In the genomic region with DNA sequence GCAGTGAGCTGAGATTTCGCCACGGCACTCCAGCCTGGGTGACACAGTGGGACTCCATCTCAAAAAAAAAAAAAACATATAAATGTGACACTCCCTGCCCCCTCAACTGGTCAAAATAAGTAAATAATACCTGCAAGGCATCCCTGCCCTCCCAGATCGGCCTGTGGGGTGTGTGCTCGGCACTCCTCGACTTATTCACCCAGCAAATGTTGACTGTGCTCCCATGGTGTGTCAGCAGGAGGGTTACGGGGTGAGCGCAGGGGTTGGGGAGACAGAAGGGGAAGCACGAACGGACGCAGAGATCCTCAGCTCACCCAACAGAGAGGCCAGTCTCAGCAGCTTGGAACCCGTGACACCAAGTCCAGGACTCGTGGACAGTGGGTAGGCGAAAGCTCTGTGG, we compare ENCODE assay signal across 1 cellular context.
TF ChIP-seq lines count a peak whose summit lies in the region.

No MANE protein-coding gene starts in this region.

TF ChIP-seq in GM23338, 12 proteins besides CTCF, POLR2A, EP300 and RAD21:
- TF ChIP-seq EZH2 (IDR thresholded peaks at IDR 0.05; ENCODE audit: low read depth, unreplicated experiment) (no peak), STAT1 (IDR thresholded peaks at IDR 0.05; ENCODE audit: unreplicated experiment) (no peak)
- TF ChIP-seq, protein P1, sequence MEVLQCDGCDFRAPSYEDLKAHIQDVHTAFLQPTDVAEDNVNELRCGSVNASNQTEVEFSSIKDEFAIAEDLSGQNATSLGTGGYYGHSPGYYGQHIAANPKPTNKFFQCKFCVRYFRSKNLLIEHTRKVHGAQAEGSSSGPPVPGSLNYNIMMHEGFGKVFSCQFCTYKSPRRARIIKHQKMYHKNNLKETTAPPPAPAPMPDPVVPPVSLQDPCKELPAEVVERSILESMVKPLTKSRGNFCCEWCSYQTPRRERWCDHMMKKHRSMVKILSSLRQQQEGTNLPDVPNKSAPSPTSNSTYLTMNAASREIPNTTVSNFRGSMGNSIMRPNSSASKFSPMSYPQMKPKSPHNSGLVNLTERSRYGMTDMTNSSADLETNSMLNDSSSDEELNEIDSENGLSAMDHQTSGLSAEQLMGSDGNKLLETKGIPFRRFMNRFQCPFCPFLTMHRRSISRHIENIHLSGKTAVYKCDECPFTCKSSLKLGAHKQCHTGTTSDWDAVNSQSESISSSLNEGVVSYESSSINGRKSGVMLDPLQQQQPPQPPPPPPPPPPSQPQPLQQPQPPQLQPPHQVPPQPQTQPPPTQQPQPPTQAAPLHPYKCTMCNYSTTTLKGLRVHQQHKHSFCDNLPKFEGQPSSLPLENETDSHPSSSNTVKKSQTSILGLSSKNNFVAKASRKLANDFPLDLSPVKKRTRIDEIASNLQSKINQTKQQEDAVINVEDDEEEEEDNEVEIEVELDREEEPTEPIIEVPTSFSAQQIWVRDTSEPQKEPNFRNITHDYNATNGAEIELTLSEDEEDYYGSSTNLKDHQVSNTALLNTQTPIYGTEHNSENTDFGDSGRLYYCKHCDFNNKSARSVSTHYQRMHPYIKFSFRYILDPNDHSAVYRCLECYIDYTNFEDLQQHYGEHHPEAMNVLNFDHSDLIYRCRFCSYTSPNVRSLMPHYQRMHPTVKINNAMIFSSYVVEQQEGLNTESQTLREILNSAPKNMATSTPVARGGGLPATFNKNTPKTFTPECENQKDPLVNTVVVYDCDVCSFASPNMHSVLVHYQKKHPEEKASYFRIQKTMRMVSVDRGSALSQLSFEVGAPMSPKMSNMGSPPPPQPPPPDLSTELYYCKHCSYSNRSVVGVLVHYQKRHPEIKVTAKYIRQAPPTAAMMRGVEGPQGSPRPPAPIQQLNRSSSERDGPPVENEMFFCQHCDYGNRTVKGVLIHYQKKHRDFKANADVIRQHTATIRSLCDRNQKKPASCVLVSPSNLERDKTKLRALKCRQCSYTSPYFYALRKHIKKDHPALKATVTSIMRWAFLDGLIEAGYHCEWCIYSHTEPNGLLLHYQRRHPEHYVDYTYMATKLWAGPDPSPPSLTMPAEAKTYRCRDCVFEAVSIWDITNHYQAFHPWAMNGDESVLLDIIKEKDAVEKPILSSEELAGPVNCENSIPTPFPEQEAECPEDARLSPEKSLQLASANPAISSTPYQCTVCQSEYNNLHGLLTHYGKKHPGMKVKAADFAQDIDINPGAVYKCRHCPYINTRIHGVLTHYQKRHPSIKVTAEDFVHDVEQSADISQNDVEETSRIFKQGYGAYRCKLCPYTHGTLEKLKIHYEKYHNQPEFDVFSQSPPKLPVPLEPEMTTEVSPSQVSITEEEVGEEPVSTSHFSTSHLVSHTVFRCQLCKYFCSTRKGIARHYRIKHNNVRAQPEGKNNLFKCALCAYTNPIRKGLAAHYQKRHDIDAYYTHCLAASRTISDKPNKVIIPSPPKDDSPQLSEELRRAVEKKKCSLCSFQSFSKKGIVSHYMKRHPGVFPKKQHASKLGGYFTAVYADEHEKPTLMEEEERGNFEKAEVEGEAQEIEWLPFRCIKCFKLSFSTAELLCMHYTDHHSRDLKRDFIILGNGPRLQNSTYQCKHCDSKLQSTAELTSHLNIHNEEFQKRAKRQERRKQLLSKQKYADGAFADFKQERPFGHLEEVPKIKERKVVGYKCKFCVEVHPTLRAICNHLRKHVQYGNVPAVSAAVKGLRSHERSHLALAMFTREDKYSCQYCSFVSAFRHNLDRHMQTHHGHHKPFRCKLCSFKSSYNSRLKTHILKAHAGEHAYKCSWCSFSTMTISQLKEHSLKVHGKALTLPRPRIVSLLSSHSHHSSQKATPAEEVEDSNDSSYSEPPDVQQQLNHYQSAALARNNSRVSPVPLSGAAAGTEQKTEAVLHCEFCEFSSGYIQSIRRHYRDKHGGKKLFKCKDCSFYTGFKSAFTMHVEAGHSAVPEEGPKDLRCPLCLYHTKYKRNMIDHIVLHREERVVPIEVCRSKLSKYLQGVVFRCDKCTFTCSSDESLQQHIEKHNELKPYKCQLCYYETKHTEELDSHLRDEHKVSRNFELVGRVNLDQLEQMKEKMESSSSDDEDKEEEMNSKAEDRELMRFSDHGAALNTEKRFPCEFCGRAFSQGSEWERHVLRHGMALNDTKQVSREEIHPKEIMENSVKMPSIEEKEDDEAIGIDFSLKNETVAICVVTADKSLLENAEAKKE (CRISPR knock-in tag; IDR thresholded peaks at IDR 0.05): no peak
- TF ChIP-seq, protein P2, sequence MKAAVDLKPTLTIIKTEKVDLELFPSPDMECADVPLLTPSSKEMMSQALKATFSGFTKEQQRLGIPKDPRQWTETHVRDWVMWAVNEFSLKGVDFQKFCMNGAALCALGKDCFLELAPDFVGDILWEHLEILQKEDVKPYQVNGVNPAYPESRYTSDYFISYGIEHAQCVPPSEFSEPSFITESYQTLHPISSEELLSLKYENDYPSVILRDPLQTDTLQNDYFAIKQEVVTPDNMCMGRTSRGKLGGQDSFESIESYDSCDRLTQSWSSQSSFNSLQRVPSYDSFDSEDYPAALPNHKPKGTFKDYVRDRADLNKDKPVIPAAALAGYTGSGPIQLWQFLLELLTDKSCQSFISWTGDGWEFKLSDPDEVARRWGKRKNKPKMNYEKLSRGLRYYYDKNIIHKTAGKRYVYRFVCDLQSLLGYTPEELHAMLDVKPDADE (IDR thresholded peaks at IDR 0.05): no peak
